1 cellular context compared by ENCODE assay signal in genomic region chr6:137040393-137040792, GRCh38.
TF ChIP-seq lines count a peak whose summit lies in the region.

No MANE protein-coding gene starts in this region.

TF ChIP-seq in GM23338, 12 proteins besides CTCF, POLR2A, EP300 and RAD21 (continued from another document):
- TF ChIP-seq, protein P1, sequence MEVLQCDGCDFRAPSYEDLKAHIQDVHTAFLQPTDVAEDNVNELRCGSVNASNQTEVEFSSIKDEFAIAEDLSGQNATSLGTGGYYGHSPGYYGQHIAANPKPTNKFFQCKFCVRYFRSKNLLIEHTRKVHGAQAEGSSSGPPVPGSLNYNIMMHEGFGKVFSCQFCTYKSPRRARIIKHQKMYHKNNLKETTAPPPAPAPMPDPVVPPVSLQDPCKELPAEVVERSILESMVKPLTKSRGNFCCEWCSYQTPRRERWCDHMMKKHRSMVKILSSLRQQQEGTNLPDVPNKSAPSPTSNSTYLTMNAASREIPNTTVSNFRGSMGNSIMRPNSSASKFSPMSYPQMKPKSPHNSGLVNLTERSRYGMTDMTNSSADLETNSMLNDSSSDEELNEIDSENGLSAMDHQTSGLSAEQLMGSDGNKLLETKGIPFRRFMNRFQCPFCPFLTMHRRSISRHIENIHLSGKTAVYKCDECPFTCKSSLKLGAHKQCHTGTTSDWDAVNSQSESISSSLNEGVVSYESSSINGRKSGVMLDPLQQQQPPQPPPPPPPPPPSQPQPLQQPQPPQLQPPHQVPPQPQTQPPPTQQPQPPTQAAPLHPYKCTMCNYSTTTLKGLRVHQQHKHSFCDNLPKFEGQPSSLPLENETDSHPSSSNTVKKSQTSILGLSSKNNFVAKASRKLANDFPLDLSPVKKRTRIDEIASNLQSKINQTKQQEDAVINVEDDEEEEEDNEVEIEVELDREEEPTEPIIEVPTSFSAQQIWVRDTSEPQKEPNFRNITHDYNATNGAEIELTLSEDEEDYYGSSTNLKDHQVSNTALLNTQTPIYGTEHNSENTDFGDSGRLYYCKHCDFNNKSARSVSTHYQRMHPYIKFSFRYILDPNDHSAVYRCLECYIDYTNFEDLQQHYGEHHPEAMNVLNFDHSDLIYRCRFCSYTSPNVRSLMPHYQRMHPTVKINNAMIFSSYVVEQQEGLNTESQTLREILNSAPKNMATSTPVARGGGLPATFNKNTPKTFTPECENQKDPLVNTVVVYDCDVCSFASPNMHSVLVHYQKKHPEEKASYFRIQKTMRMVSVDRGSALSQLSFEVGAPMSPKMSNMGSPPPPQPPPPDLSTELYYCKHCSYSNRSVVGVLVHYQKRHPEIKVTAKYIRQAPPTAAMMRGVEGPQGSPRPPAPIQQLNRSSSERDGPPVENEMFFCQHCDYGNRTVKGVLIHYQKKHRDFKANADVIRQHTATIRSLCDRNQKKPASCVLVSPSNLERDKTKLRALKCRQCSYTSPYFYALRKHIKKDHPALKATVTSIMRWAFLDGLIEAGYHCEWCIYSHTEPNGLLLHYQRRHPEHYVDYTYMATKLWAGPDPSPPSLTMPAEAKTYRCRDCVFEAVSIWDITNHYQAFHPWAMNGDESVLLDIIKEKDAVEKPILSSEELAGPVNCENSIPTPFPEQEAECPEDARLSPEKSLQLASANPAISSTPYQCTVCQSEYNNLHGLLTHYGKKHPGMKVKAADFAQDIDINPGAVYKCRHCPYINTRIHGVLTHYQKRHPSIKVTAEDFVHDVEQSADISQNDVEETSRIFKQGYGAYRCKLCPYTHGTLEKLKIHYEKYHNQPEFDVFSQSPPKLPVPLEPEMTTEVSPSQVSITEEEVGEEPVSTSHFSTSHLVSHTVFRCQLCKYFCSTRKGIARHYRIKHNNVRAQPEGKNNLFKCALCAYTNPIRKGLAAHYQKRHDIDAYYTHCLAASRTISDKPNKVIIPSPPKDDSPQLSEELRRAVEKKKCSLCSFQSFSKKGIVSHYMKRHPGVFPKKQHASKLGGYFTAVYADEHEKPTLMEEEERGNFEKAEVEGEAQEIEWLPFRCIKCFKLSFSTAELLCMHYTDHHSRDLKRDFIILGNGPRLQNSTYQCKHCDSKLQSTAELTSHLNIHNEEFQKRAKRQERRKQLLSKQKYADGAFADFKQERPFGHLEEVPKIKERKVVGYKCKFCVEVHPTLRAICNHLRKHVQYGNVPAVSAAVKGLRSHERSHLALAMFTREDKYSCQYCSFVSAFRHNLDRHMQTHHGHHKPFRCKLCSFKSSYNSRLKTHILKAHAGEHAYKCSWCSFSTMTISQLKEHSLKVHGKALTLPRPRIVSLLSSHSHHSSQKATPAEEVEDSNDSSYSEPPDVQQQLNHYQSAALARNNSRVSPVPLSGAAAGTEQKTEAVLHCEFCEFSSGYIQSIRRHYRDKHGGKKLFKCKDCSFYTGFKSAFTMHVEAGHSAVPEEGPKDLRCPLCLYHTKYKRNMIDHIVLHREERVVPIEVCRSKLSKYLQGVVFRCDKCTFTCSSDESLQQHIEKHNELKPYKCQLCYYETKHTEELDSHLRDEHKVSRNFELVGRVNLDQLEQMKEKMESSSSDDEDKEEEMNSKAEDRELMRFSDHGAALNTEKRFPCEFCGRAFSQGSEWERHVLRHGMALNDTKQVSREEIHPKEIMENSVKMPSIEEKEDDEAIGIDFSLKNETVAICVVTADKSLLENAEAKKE (CRISPR knock-in tag; IDR thresholded peaks at IDR 0.05) = no peak
- TF ChIP-seq STAT1 (IDR thresholded peaks at IDR 0.05; ENCODE audit: unreplicated experiment) = no peak
- TF ChIP-seq JUNB (IDR thresholded peaks at IDR 0.05; ENCODE audit: unreplicated experiment) = no peak
- no peak for TF ChIP-seq NANOG (IDR thresholded peaks at IDR 0.05; ENCODE audit: borderline replicate concordance)
- no peak for TF ChIP-seq CREB1 (CRISPR knock-in tag; IDR thresholded peaks at IDR 0.05; ENCODE audit: low read depth)
- TF ChIP-seq REST (IDR thresholded peaks at IDR 0.05; ENCODE audit: unreplicated experiment) = no peak
- no peak for TF ChIP-seq EZH2phosphoT487 (IDR thresholded peaks at IDR 0.05; ENCODE audit: unreplicated experiment)
TF ChIP-seq in GM23338: peak in this region for 0.
